Comparison of ENCODE assay signal across 10 cellular contexts in the genomic region with DNA sequence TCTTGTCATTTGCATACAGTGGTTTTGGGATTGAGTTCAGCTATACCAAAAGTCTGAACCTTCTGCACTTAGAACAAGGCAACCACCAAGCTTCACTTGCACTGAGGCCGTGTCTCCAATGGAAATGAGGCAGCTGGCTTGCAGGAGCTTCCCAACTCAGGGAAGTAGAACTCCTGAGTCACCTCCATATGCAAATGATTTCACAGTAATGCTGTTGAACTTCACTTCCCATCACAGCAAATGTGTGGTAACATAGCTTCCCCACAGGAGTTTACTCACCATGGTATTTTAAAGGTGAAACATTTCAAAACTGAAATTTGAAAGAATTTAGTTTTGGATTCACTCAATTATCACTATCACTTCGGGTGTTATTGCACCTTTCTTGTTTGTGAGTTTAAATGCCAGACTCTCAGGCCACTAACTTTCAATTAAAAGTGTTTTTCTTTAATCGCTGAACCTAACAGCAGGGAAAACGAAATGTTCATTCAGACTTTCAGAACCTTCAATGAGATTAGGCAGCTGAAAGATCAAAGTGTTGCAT. TPM values are rescaled to one million over a fixed set of nuclear protein-coding genes. Genes with fewer than 3 reads are reported as not detected.
DNase-seq lines count a peak whose midpoint lies in the region; ATAC-seq and TF ChIP-seq lines count a peak whose summit lies in the region.
"Had no signal": no experiment of that assay in that cellular context is flagged by ENCODE, and none has a peak within 500 bp of the region (broad histone marks: within the 10 kb centered on the region; RNA-seq: fewer than 3 reads in every experiment).

No MANE protein-coding gene starts in this region.

- H3K4me1 ChIP-seq in spleen (peaks cover 10 to 47% (median 30%) of the 10 kb centered on the region in 6 donors), osteoblast (ENCODE audit: insufficient read depth, low read length) (peaks cover 16% of the 10 kb centered on the region)
- H3K4me1 ChIP-seq: pancreas had no signal

- no peak overlapping the region for H2AFZ ChIP-seq in osteoblast (ENCODE audit: low read length)

- ATAC-seq in HG02938 (IDR thresholded peaks at IDR 0.05; ENCODE audit: unreplicated experiment), result peak; percentile 54

- H3K4me3 Mint-ChIP-seq in activated CD4-positive, alpha-beta T cell treated with anti-CD3 and anti-CD28 coated beads, Interleukin-2, amount 10 ng/mL, durations not matched to agents 7 days and 5 days, result peak overlapping the region; percentile 1

- CTCF ChIA-PET in activated CD4-positive, alpha-beta T cell treated with anti-CD3 and anti-CD28 coated beads, Interleukin-2, amount 10 ng/mL, durations not matched to agents 7 days and 5 days (lab: Charles Lee), result interaction anchor here (0.6 to 2.2 kb wide), 7 partner anchors 9 to 697 kb away, joined by 3 to 17 read pairs (median 3); partner anchors contain the start of genes CD274 and PLGRKT

- no peak for TF ChIP-seq POLR2A in spleen (IDR thresholded peaks at IDR 0.05)

- H3K9me3 ChIP-seq in spleen (no peaks in the 10 kb centered on the region), osteoblast (ENCODE audit: low read depth, low read length) (no peaks in the 10 kb centered on the region)
- H3K9me3 ChIP-seq: pancreas had no signal

- no peak for TF ChIP-seq CTCF in spleen (IDR thresholded peaks at IDR 0.05 in 8 of 11, conservative IDR thresholded peaks at IDR 0.05 in 3 of 11)
- no peak for TF ChIP-seq CTCF in osteoblast (IDR thresholded peaks at IDR 0.05; ENCODE audit: extremely low read depth, low read depth, low read length)

- H4K20me1 ChIP-seq in osteoblast (ENCODE audit: insufficient read depth, low read length), result no peaks in the 10 kb centered on the region

- 55 to 65% (median 59%) methylated on average over 4 of the region's 4 CpGs for WGBS in spleen, 5 donors

- H3K27me3 ChIP-seq in spleen (replicated peaks in 1 of 7) (no peaks in the 10 kb centered on the region), osteoblast (ENCODE audit: insufficient read depth, low read length) (no peaks in the 10 kb centered on the region), H7 (ENCODE audit: control insufficient read depth, insufficient read depth, low read length) (no peaks in the 10 kb centered on the region)
- H3K27me3 ChIP-seq: pancreas had no signal

- H3K27ac Mint-ChIP-seq in activated CD4-positive, alpha-beta T cell treated with anti-CD3 and anti-CD28 coated beads, Interleukin-2, amount 10 ng/mL, durations not matched to agents 7 days and 5 days, result peak overlapping the region; percentile 63

- no peaks in the 10 kb centered on the region for H3K27me3 Mint-ChIP-seq in activated CD4-positive, alpha-beta T cell treated with anti-CD3 and anti-CD28 coated beads, Interleukin-2, amount 10 ng/mL, durations not matched to agents 7 days and 5 days

- intact Hi-C loops in spleen (cut with DNase I; ENCODE audit: low total_unique reads), result no loop called here

- no peak overlapping the region for H3K4me2 ChIP-seq in osteoblast (ENCODE audit: insufficient read depth, low read length)

- H3K4me3 ChIP-seq in spleen (no peak overlapping the region), osteoblast (ENCODE audit: insufficient read depth, low read length) (no peak overlapping the region), H7 (ENCODE audit: insufficient read depth, low read depth, low read length) (no peak overlapping the region)
- H3K4me3 ChIP-seq: pancreas had no signal

- peaks cover 60% of the 10 kb centered on the region for H3K36me3 Mint-ChIP-seq in activated CD4-positive, alpha-beta T cell treated with anti-CD3 and anti-CD28 coated beads, Interleukin-2, amount 10 ng/mL, durations not matched to agents 7 days and 5 days (ENCODE audit: low read depth)

- H3K9me3 Mint-ChIP-seq in activated CD4-positive, alpha-beta T cell treated with anti-CD3 and anti-CD28 coated beads, Interleukin-2, amount 10 ng/mL, durations not matched to agents 7 days and 5 days, result no peaks in the 10 kb centered on the region

- H3K27ac ChIP-seq in spleen (peak overlapping the region in 6 of 8 donors; percentile 8 to 87 (median 72)), osteoblast (ENCODE audit: low read depth, low read length) (no peak overlapping the region)
- H3K27ac ChIP-seq: epithelial cell of prostate, pancreas had no signal

- POLR2A ChIA-PET in activated CD4-positive, alpha-beta T cell treated with anti-CD3 and anti-CD28 coated beads, Interleukin-2, amount 10 ng/mL, durations not matched to agents 7 days and 5 days (lab: Charles Lee), result interaction anchor here (0.7 kb wide), 2 partner anchors 9 to 390 kb away, joined by 3 read pairs; no protein-coding TSS in a partner anchor

- H3K36me3 ChIP-seq in spleen (peaks cover 0 to 67% (median 25%) of the 10 kb centered on the region in 6 donors), osteoblast (ENCODE audit: insufficient read depth, low read length) (peaks cover 24% of the 10 kb centered on the region), H7 (replicated peaks; ENCODE audit: control insufficient read depth, insufficient read depth, low read length) (no peaks in the 10 kb centered on the region)

- peaks cover 7% of the 10 kb centered on the region for H3K79me2 ChIP-seq in osteoblast (ENCODE audit: insufficient read depth, low read length)

- DNase-seq in activated CD4-positive, alpha-beta T cell treated with anti-CD3 and anti-CD28 coated beads, Interleukin-2, amount 10 ng/mL, durations not matched to agents 7 days and 5 days, result no peak
- no peak for DNase-seq in activated CD4-positive, alpha-beta T cell treated with anti-CD3 and anti-CD28 coated beads, Interleukin-2, amount 50 U/mL, for 1 hour
- peak; percentile 57 to 62 for DNase-seq in activated T-cell treated with anti-CD3 and anti-CD28 coated beads, Interleukin-2, amount 50 U/mL, for 48 hours
- no peak for DNase-seq in spleen
- no peak for DNase-seq in anterior cingulate cortex (lab: John Stamatoyannopoulos, UW)
- no peak for DNase-seq in osteoblast (ENCODE audit: insufficient read length, low spot score, missing footprints)
- DNase-seq in H7, result no peak
- DNase-seq: pancreas had no signal

- H3K4me1 Mint-ChIP-seq in activated CD4-positive, alpha-beta T cell treated with anti-CD3 and anti-CD28 coated beads, Interleukin-2, amount 10 ng/mL, durations not matched to agents 7 days and 5 days, result peaks cover 61% of the 10 kb centered on the region

RNA-seq across cellular contexts. Expression of gene CD274, which starts 9.0 kb away (rescaled TPM):
- total RNA-seq in activated CD4-positive, alpha-beta T cell treated with anti-CD3 and anti-CD28 coated beads, Interleukin-2, amount 10 ng/mL, durations not matched to agents 7 days and 5 days, result 10 to 100 TPM; 10.5 to 10.7 TPM
- 10 to 100 TPM; 24.2 to 34.8 (median 28.1) TPM for total RNA-seq in spleen
- 1 to 10 TPM; 1.8 to 6.1 (median 1.9) TPM for polyA plus RNA-seq in spleen
- total RNA-seq in osteoblast, result 0.72 and 1.5 TPM in 2 replicates
- total RNA-seq in H7 (2014; rRNA removed; shearing (Covaris generic)), result 0.26 TPM in 1 of 2 replicates, not detected in the other

RNA-seq across cellular contexts. Expression of gene PLGRKT, which starts 21.6 kb away (rescaled TPM):
- 10 to 100 TPM; 35.0 to 35.7 TPM for total RNA-seq in activated CD4-positive, alpha-beta T cell treated with anti-CD3 and anti-CD28 coated beads, Interleukin-2, amount 10 ng/mL, durations not matched to agents 7 days and 5 days
- total RNA-seq in spleen (10 to 100 TPM; 12.8 to 20.7 (median 17.5) TPM), osteoblast (15.6 and 18.3 TPM in 2 replicates)
- polyA plus RNA-seq in spleen, result 10 to 100 TPM; 15.5 to 27.9 (median 21.3) TPM
- 28.2 and 32.3 TPM in 2 replicates for total RNA-seq in H7 (2014; rRNA removed; shearing (Covaris generic))

RNA-seq across cellular contexts. Expression of gene PDCD1LG2, which starts 51.0 kb away (rescaled TPM):
- 1 to 10 TPM; 2.2 TPM for total RNA-seq in activated CD4-positive, alpha-beta T cell treated with anti-CD3 and anti-CD28 coated beads, Interleukin-2, amount 10 ng/mL, durations not matched to agents 7 days and 5 days
- total RNA-seq in spleen (10 to 100 TPM; 12.0 to 29.3 (median 21.4) TPM), osteoblast (4.7 and 5.3 TPM in 2 replicates)
- 1 to 10 TPM; 2.0 to 3.0 (median 2.6) TPM for polyA plus RNA-seq in spleen
- total RNA-seq in H7 (2014; rRNA removed; shearing (Covaris generic)), result not detected in 2 replicates

Comparison
In these comparisons a context has a peak if more than half of its experiments do, and no peak if none do; other contexts are left out.
1. DNase-seq: peak in activated T-cell treated with anti-CD3 and anti-CD28 coated beads, Interleukin-2, amount 50 U/mL, for 48 hours (2 of 2); none in activated CD4-positive, alpha-beta T cell treated with anti-CD3 and anti-CD28 coated beads, Interleukin-2, amount 10 ng/mL, durations not matched to agents 7 days and 5 days (single experiment), activated CD4-positive, alpha-beta T cell treated with anti-CD3 and anti-CD28 coated beads, Interleukin-2, amount 50 U/mL, for 1 hour (single experiment), spleen (single experiment), anterior cingulate cortex (0 of 58), osteoblast (single experiment) and H7 (single experiment).